13 cellular contexts compared by ENCODE assay signal in the genomic region with DNA sequence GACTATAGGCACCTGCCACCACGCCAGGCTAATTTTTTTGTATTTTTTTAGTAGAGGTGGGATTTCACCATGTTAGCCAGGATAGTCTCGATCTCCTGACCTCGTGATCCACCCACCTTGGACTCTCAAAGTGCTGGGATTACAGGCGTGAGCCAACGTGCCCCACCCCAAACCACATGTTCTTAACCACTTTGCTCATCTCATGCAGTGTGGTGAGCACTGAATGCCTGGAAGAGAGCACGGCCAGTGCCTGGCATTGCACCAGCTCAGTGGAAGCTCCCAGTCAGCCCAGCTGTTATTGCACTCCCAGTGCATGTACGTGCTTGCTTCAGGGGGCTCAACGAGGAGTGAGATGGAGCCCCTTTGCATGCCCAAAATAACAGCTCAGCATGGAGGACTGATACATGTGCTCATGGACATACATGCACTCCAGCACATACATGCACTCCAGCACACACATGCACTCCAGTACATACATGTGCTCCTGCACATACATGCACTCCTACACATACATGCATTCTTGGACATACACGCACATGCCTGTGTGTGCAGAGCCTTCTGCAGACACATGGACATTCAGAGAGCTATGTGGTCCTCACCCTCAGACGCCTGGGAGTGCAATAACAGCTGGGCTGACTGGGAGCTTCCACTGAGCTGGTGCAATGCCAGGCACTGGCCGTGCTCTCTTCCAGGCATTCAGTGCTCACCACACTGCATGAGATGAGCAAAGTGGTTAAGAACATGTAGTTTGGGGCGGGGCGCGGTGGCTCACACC. TPM values are rescaled to one million over a fixed set of nuclear protein-coding genes. Genes with fewer than 3 reads are reported as not detected.
"Had no signal": no experiment of that assay in that cellular context is flagged by ENCODE, and none has a peak within 500 bp of the region (broad histone marks: within the 10 kb centered on the region; RNA-seq: fewer than 3 reads in every experiment).

No MANE protein-coding gene starts in this region.

RNA-seq across cellular contexts. Expression of a gene that starts 26.1 kb away (rescaled TPM):
- total RNA-seq: activated B cell treated with CpG ODN at 0.5 μM for 24 hours; activated CD4-positive, alpha-beta memory T cell treated with anti-CD3 and anti-CD28 coated beads for 36 hours; activated naive CD4-positive, alpha-beta T cell treated with anti-CD3 and anti-CD28 coated beads for 36 hours; activated naive CD4-positive, alpha-beta T cell treated with anti-CD3 and anti-CD28 coated beads, Interleukin-2, amount 50 U/mL, for 72 hours; activated T-cell treated with anti-CD3 and anti-CD28 coated beads, Interleukin-2, amount 50 U/mL, for 4 hours; activated T-helper 1 cell treated with anti-CD3 and anti-CD28 coated beads, Interleukin-12 subunit alpha, Interleukin-12 subunit beta, Interleukin-2, Interleukin-4 antibody, amounts not matched to agents 30 ng/mL and 10 ng/mL and 1 ng/mL, durations not matched to agents 14 hours and 24 hours and 36 hours; adrenal gland; astrocyte; body of pancreas; LHCN-M2; OCI-LY7; PC-9 had no signal
- polyA plus RNA-seq: adrenal gland, SK-N-SH had no signal
